ENCODE assay signal across 1 cellular context in the genomic region with DNA sequence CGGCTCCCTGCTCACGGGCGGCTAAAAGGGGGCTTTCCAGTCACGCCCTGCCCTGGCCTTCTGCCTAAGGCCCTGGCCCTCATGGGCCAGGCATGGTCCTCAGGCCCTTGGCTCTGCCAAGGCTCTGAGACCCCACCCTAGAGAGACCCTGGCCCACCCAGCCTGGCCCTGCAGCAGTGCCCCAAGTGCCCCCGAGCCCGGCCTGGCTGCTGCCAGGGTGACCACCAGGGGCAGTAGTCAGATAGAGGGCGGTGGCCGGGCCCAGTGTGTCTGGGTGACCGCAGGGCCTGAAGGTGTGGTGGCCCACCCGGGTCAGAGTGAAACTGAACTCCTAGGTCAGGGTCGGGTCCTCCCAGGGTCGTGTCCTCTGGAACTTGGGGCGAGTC.
TF ChIP-seq lines count a peak whose summit lies in the region.

No MANE protein-coding gene starts in this region.

TF ChIP-seq in K562, 482 proteins besides CTCF, POLR2A, EP300 and RAD21 (continued from another document and continues in another):
- TF ChIP-seq, protein P1, sequence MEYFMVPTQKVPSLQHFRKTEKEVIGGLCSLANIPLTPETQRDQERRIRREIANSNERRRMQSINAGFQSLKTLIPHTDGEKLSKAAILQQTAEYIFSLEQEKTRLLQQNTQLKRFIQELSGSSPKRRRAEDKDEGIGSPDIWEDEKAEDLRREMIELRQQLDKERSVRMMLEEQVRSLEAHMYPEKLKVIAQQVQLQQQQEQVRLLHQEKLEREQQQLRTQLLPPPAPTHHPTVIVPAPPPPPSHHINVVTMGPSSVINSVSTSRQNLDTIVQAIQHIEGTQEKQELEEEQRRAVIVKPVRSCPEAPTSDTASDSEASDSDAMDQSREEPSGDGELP (CRISPR knock-in tag; IDR thresholded peaks at IDR 0.05; ENCODE audit: borderline replicate concordance): 0 out of 2 replicates have a peak, but pooled peaks have one; percentile 29
- no peak for TF ChIP-seq FOXJ2 (tag; IDR thresholded peaks at IDR 0.05)
- no peak for TF ChIP-seq KAT7 (CRISPR knock-in tag; IDR thresholded peaks at IDR 0.05; ENCODE audit: borderline replicate concordance)
- TF ChIP-seq ZNF217 (CRISPR knock-in tag; IDR thresholded peaks at IDR 0.05): no peak
- TF ChIP-seq NR1H2 (CRISPR knock-in tag; IDR thresholded peaks at IDR 0.05): no peak
- TF ChIP-seq SMAD3 (CRISPR knock-in tag; conservative IDR thresholded peaks at IDR 0.05): no peak
- no peak for TF ChIP-seq GTF2F1 (IDR thresholded peaks at IDR 0.05; ENCODE audit: low read depth, low read length)
- peak; percentile 16 for TF ChIP-seq FIP1L1 (IDR thresholded peaks at IDR 0.05; ENCODE audit: low read depth, low read length, poor library complexity, severe bottlenecking)
- TF ChIP-seq SMAD2 (IDR thresholded peaks at IDR 0.05; ENCODE audit: low read depth, low read length): no peak
- TF ChIP-seq TRIM24 (IDR thresholded peaks at IDR 0.05): no peak
- no peak for TF ChIP-seq TSC22D4 (tag; IDR thresholded peaks at IDR 0.05)
- TF ChIP-seq, protein P2, sequence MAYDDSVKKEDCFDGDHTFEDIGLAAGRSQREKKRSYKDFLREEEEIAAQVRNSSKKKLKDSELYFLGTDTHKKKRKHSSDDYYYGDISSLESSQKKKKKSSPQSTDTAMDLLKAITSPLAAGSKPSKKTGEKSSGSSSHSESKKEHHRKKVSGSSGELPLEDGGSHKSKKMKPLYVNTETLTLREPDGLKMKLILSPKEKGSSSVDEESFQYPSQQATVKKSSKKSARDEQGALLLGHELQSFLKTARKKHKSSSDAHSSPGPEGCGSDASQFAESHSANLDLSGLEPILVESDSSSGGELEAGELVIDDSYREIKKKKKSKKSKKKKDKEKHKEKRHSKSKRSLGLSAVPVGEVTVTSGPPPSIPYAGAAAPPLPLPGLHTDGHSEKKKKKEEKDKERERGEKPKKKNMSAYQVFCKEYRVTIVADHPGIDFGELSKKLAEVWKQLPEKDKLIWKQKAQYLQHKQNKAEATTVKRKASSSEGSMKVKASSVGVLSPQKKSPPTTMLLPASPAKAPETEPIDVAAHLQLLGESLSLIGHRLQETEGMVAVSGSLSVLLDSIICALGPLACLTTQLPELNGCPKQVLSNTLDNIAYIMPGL (CRISPR knock-in tag; IDR thresholded peaks at IDR 0.05): no peak
- TF ChIP-seq, protein P3, sequence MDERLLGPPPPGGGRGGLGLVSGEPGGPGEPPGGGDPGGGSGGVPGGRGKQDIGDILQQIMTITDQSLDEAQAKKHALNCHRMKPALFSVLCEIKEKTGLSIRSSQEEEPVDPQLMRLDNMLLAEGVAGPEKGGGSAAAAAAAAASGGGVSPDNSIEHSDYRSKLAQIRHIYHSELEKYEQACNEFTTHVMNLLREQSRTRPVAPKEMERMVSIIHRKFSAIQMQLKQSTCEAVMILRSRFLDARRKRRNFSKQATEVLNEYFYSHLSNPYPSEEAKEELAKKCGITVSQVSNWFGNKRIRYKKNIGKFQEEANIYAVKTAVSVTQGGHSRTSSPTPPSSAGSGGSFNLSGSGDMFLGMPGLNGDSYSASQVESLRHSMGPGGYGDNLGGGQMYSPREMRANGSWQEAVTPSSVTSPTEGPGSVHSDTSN (CRISPR knock-in tag; IDR thresholded peaks at IDR 0.05; ENCODE audit: low read depth): 0 out of 2 replicates have a peak, but pooled peaks have one; percentile 21
- TF ChIP-seq, protein P3 (tag; conservative IDR thresholded peaks at IDR 0.05; ENCODE audit: low read depth): no peak
- TF ChIP-seq ZFX (CRISPR knock-in tag; IDR thresholded peaks at IDR 0.05): peak; percentile 46
- TF ChIP-seq ZBTB7A (IDR thresholded peaks at IDR 0.05; ENCODE audit: borderline replicate concordance, control insufficient read depth, low read depth, low read length): peak; percentile 71; the same call in 1 of the 2 replicates
- no peak for TF ChIP-seq ZBTB8A (IDR thresholded peaks at IDR 0.05; ENCODE audit: partially characterized antibody)
- no peak for TF ChIP-seq SOX6 (IDR thresholded peaks at IDR 0.05)
- TF ChIP-seq ZNF212 (CRISPR knock-in tag; IDR thresholded peaks at IDR 0.05): no peak
- TF ChIP-seq NELFE (IDR thresholded peaks at IDR 0.05; ENCODE audit: insufficient read depth, insufficient read length): no peak
- no peak for TF ChIP-seq THRAP3 (IDR thresholded peaks at IDR 0.05; ENCODE audit: borderline replicate concordance)
- TF ChIP-seq, protein P4, sequence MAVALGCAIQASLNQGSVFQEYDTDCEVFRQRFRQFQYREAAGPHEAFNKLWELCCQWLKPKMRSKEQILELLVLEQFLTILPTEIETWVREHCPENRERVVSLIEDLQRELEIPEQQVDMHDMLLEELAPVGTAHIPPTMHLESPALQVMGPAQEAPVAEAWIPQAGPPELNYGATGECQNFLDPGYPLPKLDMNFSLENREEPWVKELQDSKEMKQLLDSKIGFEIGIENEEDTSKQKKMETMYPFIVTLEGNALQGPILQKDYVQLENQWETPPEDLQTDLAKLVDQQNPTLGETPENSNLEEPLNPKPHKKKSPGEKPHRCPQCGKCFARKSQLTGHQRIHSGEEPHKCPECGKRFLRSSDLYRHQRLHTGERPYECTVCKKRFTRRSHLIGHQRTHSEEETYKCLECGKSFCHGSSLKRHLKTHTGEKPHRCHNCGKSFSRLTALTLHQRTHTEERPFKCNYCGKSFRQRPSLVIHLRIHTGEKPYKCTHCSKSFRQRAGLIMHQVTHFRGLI (CRISPR knock-in tag; IDR thresholded peaks at IDR 0.05): no peak
- TF ChIP-seq ZNF197 (CRISPR knock-in tag; IDR thresholded peaks at IDR 0.05; ENCODE audit: low read depth): no peak
- TF ChIP-seq ZNF830 (CRISPR knock-in tag; IDR thresholded peaks at IDR 0.05): no peak
- TF ChIP-seq YY1 (IDR thresholded peaks at IDR 0.05; ENCODE audit: borderline replicate concordance in 1 of 3, control insufficient read depth in 1 of 3, extremely low read depth in 1 of 3, insufficient read depth in 3 of 3, insufficient read length in 1 of 3, insufficient replicate concordance in 2 of 3, low read depth in 1 of 3, low read length in 2 of 3): peak in 1 of 3 experiments; percentile 1
- TF ChIP-seq, protein P5, sequence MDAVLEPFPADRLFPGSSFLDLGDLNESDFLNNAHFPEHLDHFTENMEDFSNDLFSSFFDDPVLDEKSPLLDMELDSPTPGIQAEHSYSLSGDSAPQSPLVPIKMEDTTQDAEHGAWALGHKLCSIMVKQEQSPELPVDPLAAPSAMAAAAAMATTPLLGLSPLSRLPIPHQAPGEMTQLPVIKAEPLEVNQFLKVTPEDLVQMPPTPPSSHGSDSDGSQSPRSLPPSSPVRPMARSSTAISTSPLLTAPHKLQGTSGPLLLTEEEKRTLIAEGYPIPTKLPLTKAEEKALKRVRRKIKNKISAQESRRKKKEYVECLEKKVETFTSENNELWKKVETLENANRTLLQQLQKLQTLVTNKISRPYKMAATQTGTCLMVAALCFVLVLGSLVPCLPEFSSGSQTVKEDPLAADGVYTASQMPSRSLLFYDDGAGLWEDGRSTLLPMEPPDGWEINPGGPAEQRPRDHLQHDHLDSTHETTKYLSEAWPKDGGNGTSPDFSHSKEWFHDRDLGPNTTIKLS (IDR thresholded peaks at IDR 0.05; ENCODE audit: borderline replicate concordance, low read depth): no peak
- TF ChIP-seq GABPB2 (CRISPR knock-in tag; conservative IDR thresholded peaks at IDR 0.05): no peak
- TF ChIP-seq E2F3 (CRISPR knock-in tag; IDR thresholded peaks at IDR 0.05): no peak
- peak; percentile 72 for TF ChIP-seq KLF1 (tag; IDR thresholded peaks at IDR 0.05)
- TF ChIP-seq, protein P6, sequence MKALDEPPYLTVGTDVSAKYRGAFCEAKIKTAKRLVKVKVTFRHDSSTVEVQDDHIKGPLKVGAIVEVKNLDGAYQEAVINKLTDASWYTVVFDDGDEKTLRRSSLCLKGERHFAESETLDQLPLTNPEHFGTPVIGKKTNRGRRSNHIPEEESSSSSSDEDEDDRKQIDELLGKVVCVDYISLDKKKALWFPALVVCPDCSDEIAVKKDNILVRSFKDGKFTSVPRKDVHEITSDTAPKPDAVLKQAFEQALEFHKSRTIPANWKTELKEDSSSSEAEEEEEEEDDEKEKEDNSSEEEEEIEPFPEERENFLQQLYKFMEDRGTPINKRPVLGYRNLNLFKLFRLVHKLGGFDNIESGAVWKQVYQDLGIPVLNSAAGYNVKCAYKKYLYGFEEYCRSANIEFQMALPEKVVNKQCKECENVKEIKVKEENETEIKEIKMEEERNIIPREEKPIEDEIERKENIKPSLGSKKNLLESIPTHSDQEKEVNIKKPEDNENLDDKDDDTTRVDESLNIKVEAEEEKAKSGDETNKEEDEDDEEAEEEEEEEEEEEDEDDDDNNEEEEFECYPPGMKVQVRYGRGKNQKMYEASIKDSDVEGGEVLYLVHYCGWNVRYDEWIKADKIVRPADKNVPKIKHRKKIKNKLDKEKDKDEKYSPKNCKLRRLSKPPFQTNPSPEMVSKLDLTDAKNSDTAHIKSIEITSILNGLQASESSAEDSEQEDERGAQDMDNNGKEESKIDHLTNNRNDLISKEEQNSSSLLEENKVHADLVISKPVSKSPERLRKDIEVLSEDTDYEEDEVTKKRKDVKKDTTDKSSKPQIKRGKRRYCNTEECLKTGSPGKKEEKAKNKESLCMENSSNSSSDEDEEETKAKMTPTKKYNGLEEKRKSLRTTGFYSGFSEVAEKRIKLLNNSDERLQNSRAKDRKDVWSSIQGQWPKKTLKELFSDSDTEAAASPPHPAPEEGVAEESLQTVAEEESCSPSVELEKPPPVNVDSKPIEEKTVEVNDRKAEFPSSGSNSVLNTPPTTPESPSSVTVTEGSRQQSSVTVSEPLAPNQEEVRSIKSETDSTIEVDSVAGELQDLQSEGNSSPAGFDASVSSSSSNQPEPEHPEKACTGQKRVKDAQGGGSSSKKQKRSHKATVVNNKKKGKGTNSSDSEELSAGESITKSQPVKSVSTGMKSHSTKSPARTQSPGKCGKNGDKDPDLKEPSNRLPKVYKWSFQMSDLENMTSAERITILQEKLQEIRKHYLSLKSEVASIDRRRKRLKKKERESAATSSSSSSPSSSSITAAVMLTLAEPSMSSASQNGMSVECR (CRISPR knock-in tag; IDR thresholded peaks at IDR 0.05): no peak
- no peak for TF ChIP-seq STAT5B (CRISPR knock-in tag; IDR thresholded peaks at IDR 0.05)
- 0 out of 2 replicates have a peak, but pooled peaks have one; percentile 24 for TF ChIP-seq GABPB1 (CRISPR knock-in tag; IDR thresholded peaks at IDR 0.05)
- TF ChIP-seq, protein P7, sequence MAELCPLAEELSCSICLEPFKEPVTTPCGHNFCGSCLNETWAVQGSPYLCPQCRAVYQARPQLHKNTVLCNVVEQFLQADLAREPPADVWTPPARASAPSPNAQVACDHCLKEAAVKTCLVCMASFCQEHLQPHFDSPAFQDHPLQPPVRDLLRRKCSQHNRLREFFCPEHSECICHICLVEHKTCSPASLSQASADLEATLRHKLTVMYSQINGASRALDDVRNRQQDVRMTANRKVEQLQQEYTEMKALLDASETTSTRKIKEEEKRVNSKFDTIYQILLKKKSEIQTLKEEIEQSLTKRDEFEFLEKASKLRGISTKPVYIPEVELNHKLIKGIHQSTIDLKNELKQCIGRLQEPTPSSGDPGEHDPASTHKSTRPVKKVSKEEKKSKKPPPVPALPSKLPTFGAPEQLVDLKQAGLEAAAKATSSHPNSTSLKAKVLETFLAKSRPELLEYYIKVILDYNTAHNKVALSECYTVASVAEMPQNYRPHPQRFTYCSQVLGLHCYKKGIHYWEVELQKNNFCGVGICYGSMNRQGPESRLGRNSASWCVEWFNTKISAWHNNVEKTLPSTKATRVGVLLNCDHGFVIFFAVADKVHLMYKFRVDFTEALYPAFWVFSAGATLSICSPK (IDR thresholded peaks at IDR 0.05; ENCODE audit: borderline replicate concordance): no peak
- no peak for TF ChIP-seq ZNF311 (CRISPR knock-in tag; IDR thresholded peaks at IDR 0.05)
- no peak for TF ChIP-seq ZNF174 (CRISPR knock-in tag; IDR thresholded peaks at IDR 0.05)
- peak; percentile 5; the same call in 1 of the 2 replicates for TF ChIP-seq MAFK (IDR thresholded peaks at IDR 0.05; ENCODE audit: low read length)
- 0 out of 2 replicates have a peak, but pooled peaks have one; percentile 36 for TF ChIP-seq RBM14 (IDR thresholded peaks at IDR 0.05; ENCODE audit: borderline replicate concordance, insufficient read depth, low read depth, low read length)
- no peak for TF ChIP-seq MYC (IDR thresholded peaks at IDR 0.05; ENCODE audit: low read depth, low read length)
- TF ChIP-seq MYC (CRISPR knock-in tag; IDR thresholded peaks at IDR 0.05; ENCODE audit: borderline replicate concordance, low read depth): peak; percentile 33; the same call in 1 of the 2 replicates
- TF ChIP-seq, protein P8, sequence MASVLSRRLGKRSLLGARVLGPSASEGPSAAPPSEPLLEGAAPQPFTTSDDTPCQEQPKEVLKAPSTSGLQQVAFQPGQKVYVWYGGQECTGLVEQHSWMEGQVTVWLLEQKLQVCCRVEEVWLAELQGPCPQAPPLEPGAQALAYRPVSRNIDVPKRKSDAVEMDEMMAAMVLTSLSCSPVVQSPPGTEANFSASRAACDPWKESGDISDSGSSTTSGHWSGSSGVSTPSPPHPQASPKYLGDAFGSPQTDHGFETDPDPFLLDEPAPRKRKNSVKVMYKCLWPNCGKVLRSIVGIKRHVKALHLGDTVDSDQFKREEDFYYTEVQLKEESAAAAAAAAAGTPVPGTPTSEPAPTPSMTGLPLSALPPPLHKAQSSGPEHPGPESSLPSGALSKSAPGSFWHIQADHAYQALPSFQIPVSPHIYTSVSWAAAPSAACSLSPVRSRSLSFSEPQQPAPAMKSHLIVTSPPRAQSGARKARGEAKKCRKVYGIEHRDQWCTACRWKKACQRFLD (CRISPR knock-in tag; IDR thresholded peaks at IDR 0.05): no peak
- TF ChIP-seq ZNF324 (CRISPR knock-in tag; IDR thresholded peaks at IDR 0.05): no peak
- TF ChIP-seq, protein P9, sequence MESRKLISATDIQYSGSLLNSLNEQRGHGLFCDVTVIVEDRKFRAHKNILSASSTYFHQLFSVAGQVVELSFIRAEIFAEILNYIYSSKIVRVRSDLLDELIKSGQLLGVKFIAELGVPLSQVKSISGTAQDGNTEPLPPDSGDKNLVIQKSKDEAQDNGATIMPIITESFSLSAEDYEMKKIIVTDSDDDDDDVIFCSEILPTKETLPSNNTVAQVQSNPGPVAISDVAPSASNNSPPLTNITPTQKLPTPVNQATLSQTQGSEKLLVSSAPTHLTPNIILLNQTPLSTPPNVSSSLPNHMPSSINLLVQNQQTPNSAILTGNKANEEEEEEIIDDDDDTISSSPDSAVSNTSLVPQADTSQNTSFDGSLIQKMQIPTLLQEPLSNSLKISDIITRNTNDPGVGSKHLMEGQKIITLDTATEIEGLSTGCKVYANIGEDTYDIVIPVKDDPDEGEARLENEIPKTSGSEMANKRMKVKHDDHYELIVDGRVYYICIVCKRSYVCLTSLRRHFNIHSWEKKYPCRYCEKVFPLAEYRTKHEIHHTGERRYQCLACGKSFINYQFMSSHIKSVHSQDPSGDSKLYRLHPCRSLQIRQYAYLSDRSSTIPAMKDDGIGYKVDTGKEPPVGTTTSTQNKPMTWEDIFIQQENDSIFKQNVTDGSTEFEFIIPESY (CRISPR knock-in tag; IDR thresholded peaks at IDR 0.05): no peak
